In the genomic region with DNA sequence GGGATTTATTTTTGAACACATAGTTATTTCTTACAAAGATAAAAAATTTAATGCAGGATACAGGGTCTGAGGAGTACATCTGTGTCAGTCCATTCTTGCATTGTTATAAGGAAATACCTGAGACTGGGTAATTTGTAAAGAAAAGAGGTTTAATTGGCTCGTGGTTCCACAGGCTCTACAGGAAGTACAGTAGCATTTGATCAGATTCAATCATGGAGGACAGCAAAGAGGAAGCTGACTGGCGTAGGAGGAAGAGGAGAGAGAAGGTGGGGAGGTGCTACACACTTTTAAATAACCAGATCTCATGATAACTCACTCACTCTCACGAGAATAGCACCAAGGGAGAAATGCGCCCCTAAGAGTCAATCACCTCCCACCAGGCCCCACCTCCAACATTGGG, we compare ENCODE assay signal across 28 cellular contexts.
"Had no signal": no experiment of that assay in that cellular context is flagged by ENCODE, and none has a peak within 500 bp of the region (broad histone marks: within the 10 kb centered on the region; RNA-seq: fewer than 3 reads in every experiment).

No MANE protein-coding gene starts in this region.

- H3K4me3 ChIP-seq: colonic mucosa, coronary artery, dorsolateral prefrontal cortex, esophagus muscularis mucosa, esophagus squamous epithelium, gastrocnemius medialis, gastroesophageal sphincter, heart left ventricle, heart right ventricle had no signal

- ATAC-seq: effector memory CD8-positive, alpha-beta T cell; esophagus mucosa; foreskin keratinocyte; gastrocnemius medialis; gastroesophageal sphincter; heart left ventricle; heart right ventricle had no signal

- H3K4me1 ChIP-seq: esophagus muscularis mucosa, esophagus squamous epithelium, foreskin keratinocyte, gastrocnemius medialis, gastroesophageal sphincter, heart left ventricle, heart right ventricle had no signal

- FAIRE-seq: colon, endometrium, endothelial cell of umbilical vein, frontal cortex had no signal

- H3K27ac ChIP-seq: colonic mucosa, coronary artery, dorsolateral prefrontal cortex, epithelial cell of prostate, esophagus muscularis mucosa, esophagus squamous epithelium, foreskin keratinocyte, gastrocnemius medialis, gastroesophageal sphincter, heart left ventricle, heart right ventricle had no signal

- H3K36me3 ChIP-seq: colonic mucosa, esophagus muscularis mucosa, esophagus squamous epithelium, gastrocnemius medialis, gastroesophageal sphincter, heart left ventricle, heart right ventricle had no signal

- DNase-seq: colonic mucosa; cortex of kidney; dermis blood vessel endothelial cell; dorsolateral prefrontal cortex; effector CD4-positive, alpha-beta T cell; effector CD8-positive, alpha-beta T cell; effector memory CD4-positive, alpha-beta T cell; effector memory CD8-positive, alpha-beta T cell; endodermal cell; erythroblast; esophagus squamous epithelium; foreskin fibroblast; foreskin keratinocyte; foreskin melanocyte; gastrocnemius medialis; glutamatergic neuron; head of caudate nucleus; heart left ventricle; heart right ventricle had no signal

- H3K9me3 ChIP-seq: colonic mucosa, esophagus muscularis mucosa, esophagus squamous epithelium, gastrocnemius medialis, gastroesophageal sphincter, heart left ventricle had no signal

- H3K27me3 ChIP-seq: colonic mucosa, dorsolateral prefrontal cortex, esophagus muscularis mucosa, esophagus squamous epithelium, foreskin keratinocyte, gastrocnemius medialis, gastroesophageal sphincter, heart left ventricle, heart right ventricle had no signal
